ENCODE assay signal across 9 cellular contexts in genomic region chr3:138417559-138417982, GRCh38. TPM values are rescaled to one million over a fixed set of nuclear protein-coding genes. Genes with fewer than 3 reads are reported as not detected.
DNase-seq lines count a peak whose midpoint lies in the region; ATAC-seq and TF ChIP-seq lines count a peak whose summit lies in the region.
"Had no signal": no experiment of that assay in that cellular context is flagged by ENCODE, and none has a peak within 500 bp of the region (broad histone marks: within the 10 kb centered on the region; RNA-seq: fewer than 3 reads in every experiment).

No MANE protein-coding gene starts in this region.

- DNase-seq in DMS114 treated with DMSO at 0.1 percent for 48 hours (lab: John Stamatoyannopoulos, UW; ENCODE audit: unreplicated experiment) (peak; percentile 57), Kasumi-1 (lab: John Stamatoyannopoulos, UW) (peak; percentile 83 to 87), Panc1 (ENCODE audit: low read depth, low spot score) (peak; percentile 67), fibroblast of pulmonary artery (ENCODE audit: low read depth) (peak; percentile 89), neural crest cell (ENCODE audit: low read depth, low spot score) (peak; percentile 82)
- peak; percentile 76 for DNase-seq in activated T-cell treated with anti-CD3 and anti-CD28 coated beads, Interleukin-2, amount 50 U/mL, for 48 hours
- DNase-seq in stimulated activated naive CD8-positive, alpha-beta T cell treated with anti-CD3 and anti-CD28 coated beads, Interleukin-15, amount 100 ng/mL, for 72 hours = peak; percentile 46 to 63

- peaks cover 5% of the 10 kb centered on the region; the same call in 1 of the 2 replicates for H3K27me3 ChIP-seq in Panc1 (ENCODE audit: control insufficient read depth, insufficient read depth, low read length)

- peaks cover 2% of the 10 kb centered on the region for H3K9me3 Mint-ChIP-seq in neural crest cell
- no peaks in the 10 kb centered on the region for H3K9me3 Mint-ChIP-seq in stimulated activated naive CD8-positive, alpha-beta T cell treated with anti-CD3 and anti-CD28 coated beads, Interleukin-15, amount 100 ng/mL, for 72 hours

- peak; percentile 97 for TF ChIP-seq CTCF in Panc1 (IDR thresholded peaks at IDR 0.05)
- TF ChIP-seq CTCF in fibroblast of pulmonary artery (IDR thresholded peaks at IDR 0.05; ENCODE audit: low read length, missing control alignments) = peak; percentile 100
- peak; percentile 91 for TF ChIP-seq CTCF in neural crest cell (conservative IDR thresholded peaks at IDR 0.05)

- POLR2A ChIA-PET in Panc1 (lab: Charles Lee) = interaction anchor here (0.5 to 0.6 kb wide), 2 partner anchors 179 to 184 kb away, joined by 3 to 6 read pairs; no protein-coding TSS in a partner anchor

- ATAC-seq in GM21529 (IDR thresholded peaks at IDR 0.05; ENCODE audit: unreplicated experiment) = peak; percentile 80
- ATAC-seq in Panc1 = peak; percentile 98
- peak; percentile 82 for ATAC-seq in stimulated activated naive CD8-positive, alpha-beta T cell treated with anti-CD3 and anti-CD28 coated beads, Interleukin-15, amount 100 ng/mL, for 72 hours

- no peak overlapping the region for H3K4me3 Mint-ChIP-seq in neural crest cell
- no peak overlapping the region for H3K4me3 Mint-ChIP-seq in stimulated activated naive CD8-positive, alpha-beta T cell treated with anti-CD3 and anti-CD28 coated beads, Interleukin-15, amount 100 ng/mL, for 72 hours
- H3K4me3 Mint-ChIP-seq: activated naive CD8-positive, alpha-beta T cell had no signal

- no peaks in the 10 kb centered on the region for H3K36me3 ChIP-seq in Panc1 (ENCODE audit: control insufficient read depth, insufficient read depth, low read length)

- no TSS peak for BruUV-seq in Panc1 (replicated peaks; lab: Mats Ljungman, UMichigan)

- no peaks in the 10 kb centered on the region for H3K4me1 ChIP-seq in Panc1 (ENCODE audit: control insufficient read depth, insufficient read depth, low read length)

- no peak overlapping the region for H3K27ac ChIP-seq in Panc1 (ENCODE audit: low read length)

- CTCF ChIA-PET in Panc1 (lab: Charles Lee) = interaction anchor here (0.5 to 1.5 kb wide), 10 partner anchors 17 to 625 kb away, joined by 3 to 8 read pairs (median 3); partner anchors contain the start of gene ESYT3

- H3K4me3 ChIP-seq in Panc1 (ENCODE audit: low read depth in 2 of 2, low read length in 2 of 2) (no peak overlapping the region), fibroblast of pulmonary artery (replicated peaks; ENCODE audit: low read depth, low read length) (no peak overlapping the region)

- no peaks in the 10 kb centered on the region for H3K36me3 Mint-ChIP-seq in neural crest cell (ENCODE audit: low read depth)
- H3K36me3 Mint-ChIP-seq: activated naive CD8-positive, alpha-beta T cell had no signal

- H3K27me3 Mint-ChIP-seq in neural crest cell (ENCODE audit: low read depth) = peaks cover 6% of the 10 kb centered on the region
- H3K27me3 Mint-ChIP-seq in stimulated activated naive CD8-positive, alpha-beta T cell treated with anti-CD3 and anti-CD28 coated beads, Interleukin-15, amount 100 ng/mL, for 72 hours = peaks cover 29% of the 10 kb centered on the region

- H3K27ac Mint-ChIP-seq in neural crest cell (ENCODE audit: unreplicated experiment) = no peak overlapping the region
- no peak overlapping the region for H3K27ac Mint-ChIP-seq in stimulated activated naive CD8-positive, alpha-beta T cell treated with anti-CD3 and anti-CD28 coated beads, Interleukin-15, amount 100 ng/mL, for 72 hours
- H3K27ac Mint-ChIP-seq: activated naive CD8-positive, alpha-beta T cell had no signal

- no peaks in the 10 kb centered on the region for H3K9me3 ChIP-seq in Panc1 (ENCODE audit: control insufficient read depth, insufficient read depth, low read depth, low read length)

- H3K4me1 Mint-ChIP-seq in neural crest cell = no peaks in the 10 kb centered on the region
- peaks cover 7% of the 10 kb centered on the region for H3K4me1 Mint-ChIP-seq in stimulated activated naive CD8-positive, alpha-beta T cell treated with anti-CD3 and anti-CD28 coated beads, Interleukin-15, amount 100 ng/mL, for 72 hours

- in situ Hi-C loops in Panc1 (cut with HindIII; ENCODE audit: low pct_unique_long_range_greater_than_20kb, low sequenced_read_pairs) = no loop called here

- intact Hi-C loops in Panc1 (cut with micrococcal nuclease; ENCODE audit: unreplicated experiment) = loop anchor here (2.0 to 5.0 kb wide), 2 partner anchors 235 to 505 kb away; no protein-coding TSS in a partner anchor

RNA-seq across cellular contexts. Expression of gene ESYT3, which starts 16.8 kb away (rescaled TPM):
- 2.6 TPM for total RNA-seq in Panc1 (2021; ENCODE audit: unreplicated experiment)
- 1.9 TPM for polyA plus RNA-seq in Panc1 (2012; ENCODE audit: insufficient read length)
- total RNA-seq in neural crest cell = 0.44 and 1.1 TPM in 2 replicates
